1 cellular context compared by ENCODE assay signal in the genomic region with DNA sequence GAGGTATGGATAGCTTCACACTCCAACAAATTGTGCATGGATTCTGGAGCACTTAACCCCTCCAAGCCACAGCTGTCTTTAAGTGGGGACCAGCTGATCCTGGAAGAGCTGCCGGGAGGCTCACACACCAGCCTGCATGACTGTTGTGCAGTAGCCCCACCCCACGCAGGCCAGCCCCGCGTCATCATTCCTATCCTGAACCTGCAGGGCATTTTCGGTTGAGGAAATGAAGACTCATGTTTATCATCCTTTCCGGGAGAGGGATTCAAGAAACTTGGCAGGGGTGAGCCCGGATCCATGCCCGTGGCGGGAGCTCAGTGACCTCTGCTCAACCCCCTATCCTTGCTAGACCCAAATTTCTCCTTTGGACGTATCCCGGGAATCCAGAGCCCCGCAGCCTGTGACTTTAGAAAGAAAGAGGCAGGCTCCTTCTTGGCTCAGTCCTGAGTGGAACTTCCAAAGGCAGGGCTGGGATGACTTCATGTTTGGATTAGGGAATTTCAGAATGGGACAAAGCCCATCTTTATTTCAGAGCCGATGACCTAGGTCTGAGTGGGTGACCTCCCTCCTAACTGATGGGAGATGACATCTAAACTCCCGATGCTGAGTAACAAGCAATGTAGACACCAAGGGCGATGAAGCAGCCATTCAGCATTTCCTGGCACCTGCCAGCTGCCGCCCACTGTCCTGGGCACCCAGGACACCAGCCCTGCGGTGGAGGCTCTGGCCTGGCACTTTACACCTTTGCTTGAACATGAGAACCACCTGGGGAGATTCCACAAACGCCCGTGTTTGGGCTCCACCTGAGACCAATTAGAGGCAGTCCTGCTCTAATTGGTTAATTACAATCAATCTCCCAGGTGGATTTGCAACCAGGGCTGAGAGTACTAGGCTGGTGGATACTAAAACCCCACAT.
A peak's percentile ranks its signal among the peaks of the same experiment; 100 is the strongest.
TF ChIP-seq lines count a peak whose summit lies in the region.

No MANE protein-coding gene starts in this region.

TF ChIP-seq in HepG2, 621 proteins besides CTCF, POLR2A, EP300 and RAD21 (continued from another document):
- TF ChIP-seq, protein P1, sequence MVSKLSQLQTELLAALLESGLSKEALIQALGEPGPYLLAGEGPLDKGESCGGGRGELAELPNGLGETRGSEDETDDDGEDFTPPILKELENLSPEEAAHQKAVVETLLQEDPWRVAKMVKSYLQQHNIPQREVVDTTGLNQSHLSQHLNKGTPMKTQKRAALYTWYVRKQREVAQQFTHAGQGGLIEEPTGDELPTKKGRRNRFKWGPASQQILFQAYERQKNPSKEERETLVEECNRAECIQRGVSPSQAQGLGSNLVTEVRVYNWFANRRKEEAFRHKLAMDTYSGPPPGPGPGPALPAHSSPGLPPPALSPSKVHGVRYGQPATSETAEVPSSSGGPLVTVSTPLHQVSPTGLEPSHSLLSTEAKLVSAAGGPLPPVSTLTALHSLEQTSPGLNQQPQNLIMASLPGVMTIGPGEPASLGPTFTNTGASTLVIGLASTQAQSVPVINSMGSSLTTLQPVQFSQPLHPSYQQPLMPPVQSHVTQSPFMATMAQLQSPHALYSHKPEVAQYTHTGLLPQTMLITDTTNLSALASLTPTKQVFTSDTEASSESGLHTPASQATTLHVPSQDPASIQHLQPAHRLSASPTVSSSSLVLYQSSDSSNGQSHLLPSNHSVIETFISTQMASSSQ (IDR thresholded peaks at IDR 0.05; ENCODE audit: low read depth): no peak
- TF ChIP-seq, protein P1 (CRISPR knock-in tag; IDR thresholded peaks at IDR 0.05; ENCODE audit: borderline replicate concordance): no peak
- no peak for TF ChIP-seq TCF12 (IDR thresholded peaks at IDR 0.05)
- TF ChIP-seq TCF12 (CRISPR knock-in tag; IDR thresholded peaks at IDR 0.05): no peak
- no peak for TF ChIP-seq PHF21A (CRISPR knock-in tag; IDR thresholded peaks at IDR 0.05)
- TF ChIP-seq ELF1 (CRISPR knock-in tag; IDR thresholded peaks at IDR 0.05): no peak
- TF ChIP-seq ZNF543 (CRISPR knock-in tag; IDR thresholded peaks at IDR 0.05): no peak
- peak; percentile 54 for TF ChIP-seq CREB1 (IDR thresholded peaks at IDR 0.05)
- TF ChIP-seq CREB1 (CRISPR knock-in tag; IDR thresholded peaks at IDR 0.05): no peak
- TF ChIP-seq HNF4G (IDR thresholded peaks at IDR 0.05; ENCODE audit: borderline replicate concordance, low read depth, low read length): no peak
- TF ChIP-seq HNF4G (CRISPR knock-in tag; IDR thresholded peaks at IDR 0.05; ENCODE audit: borderline replicate concordance, low read depth): no peak
- TF ChIP-seq, protein P2, sequence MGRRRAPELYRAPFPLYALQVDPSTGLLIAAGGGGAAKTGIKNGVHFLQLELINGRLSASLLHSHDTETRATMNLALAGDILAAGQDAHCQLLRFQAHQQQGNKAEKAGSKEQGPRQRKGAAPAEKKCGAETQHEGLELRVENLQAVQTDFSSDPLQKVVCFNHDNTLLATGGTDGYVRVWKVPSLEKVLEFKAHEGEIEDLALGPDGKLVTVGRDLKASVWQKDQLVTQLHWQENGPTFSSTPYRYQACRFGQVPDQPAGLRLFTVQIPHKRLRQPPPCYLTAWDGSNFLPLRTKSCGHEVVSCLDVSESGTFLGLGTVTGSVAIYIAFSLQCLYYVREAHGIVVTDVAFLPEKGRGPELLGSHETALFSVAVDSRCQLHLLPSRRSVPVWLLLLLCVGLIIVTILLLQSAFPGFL (CRISPR knock-in tag; IDR thresholded peaks at IDR 0.05): no peak
